In the genomic region with DNA sequence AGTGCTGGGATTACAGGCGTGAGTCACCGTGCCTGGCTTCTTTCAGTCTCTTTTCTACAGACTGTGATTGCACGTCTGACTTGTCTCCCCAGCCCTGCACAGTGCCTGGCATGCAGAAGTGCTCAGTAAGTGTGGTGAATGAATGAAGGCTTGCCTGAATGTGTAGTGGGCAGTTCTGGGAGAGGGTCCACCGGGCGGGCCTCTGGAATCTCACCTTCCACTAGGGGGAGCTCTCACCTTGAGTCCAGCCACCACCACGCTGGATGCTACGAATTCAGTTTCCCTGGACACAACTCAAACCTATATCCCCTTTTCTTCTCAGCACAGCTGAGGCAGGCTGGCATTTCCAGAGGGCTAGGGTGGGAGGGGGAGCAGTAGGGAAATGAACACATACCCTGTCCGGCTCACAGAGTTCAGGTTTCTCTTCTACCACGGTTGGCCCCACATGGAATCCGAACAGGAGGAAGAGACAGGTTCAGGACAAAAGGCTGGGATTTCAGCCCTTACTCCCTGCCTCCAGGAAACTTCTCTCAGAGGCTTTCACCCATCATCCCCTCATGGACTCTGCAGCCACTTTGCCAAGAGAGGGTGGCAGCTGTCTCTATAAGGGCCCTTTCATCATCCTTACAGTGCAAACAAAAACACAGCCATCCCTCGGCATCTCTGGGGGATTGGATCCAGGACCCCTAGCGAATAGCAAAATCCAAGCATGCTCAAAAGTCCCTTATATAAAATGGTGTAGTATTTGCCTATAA, we compare ENCODE assay signal across 8 cellular contexts.
A peak's percentile ranks its signal among the peaks of the same experiment; 100 is the strongest.
DNase-seq lines count a peak whose midpoint lies in the region; ATAC-seq and TF ChIP-seq lines count a peak whose summit lies in the region.

No MANE protein-coding gene starts in this region.

- peak; percentile 52 for TF ChIP-seq CTCF in LNCaP clone FGC (IDR thresholded peaks at IDR 0.05; ENCODE audit: control insufficient read depth, extremely low read depth, insufficient read depth)
- TF ChIP-seq CTCF in WTC11 (IDR thresholded peaks at IDR 0.05), result peak; percentile 72
- peak; percentile 23 to 37 for TF ChIP-seq CTCF in left lung (IDR thresholded peaks at IDR 0.05)

- in situ Hi-C loops in G401 (cut with HindIII; ENCODE audit: low sequenced_read_pairs), result no loop called here

- H3K27ac ChIP-seq in left lung, result no peak overlapping the region

- H3K27me3 ChIP-seq in left lung, result peaks cover 0 to 13% of the 10 kb centered on the region in 2 donors

- no peaks in the 10 kb centered on the region for H3K36me3 Mint-ChIP-seq in activated CD4-positive, alpha-beta T cell treated with anti-CD3 and anti-CD28 coated beads for 36 hours (ENCODE audit: low read depth)
- no peaks in the 10 kb centered on the region for H3K36me3 Mint-ChIP-seq in WTC11

- POLR2A ChIA-PET in activated CD4-positive, alpha-beta T cell treated with anti-CD3 and anti-CD28 coated beads for 36 hours (lab: Charles Lee), result no interaction called here
- POLR2A ChIA-PET in WTC11 (lab: Charles Lee), result no interaction called here

- H3K27ac Mint-ChIP-seq in activated CD4-positive, alpha-beta T cell treated with anti-CD3 and anti-CD28 coated beads for 36 hours, result no peak overlapping the region
- no peak overlapping the region for H3K27ac Mint-ChIP-seq in WTC11

- H3K36me3 ChIP-seq in left lung, result no peaks in the 10 kb centered on the region

- no peak overlapping the region for H3K4me3 Mint-ChIP-seq in activated CD4-positive, alpha-beta T cell treated with anti-CD3 and anti-CD28 coated beads for 36 hours
- H3K4me3 Mint-ChIP-seq in WTC11, result no peak overlapping the region

- H3K4me1 Mint-ChIP-seq in activated CD4-positive, alpha-beta T cell treated with anti-CD3 and anti-CD28 coated beads for 36 hours, result no peaks in the 10 kb centered on the region
- peaks cover 11% of the 10 kb centered on the region for H3K4me1 Mint-ChIP-seq in WTC11

- H3K4me1 ChIP-seq in left lung, result no peaks in the 10 kb centered on the region

- CTCF ChIA-PET in activated CD4-positive, alpha-beta T cell treated with anti-CD3 and anti-CD28 coated beads for 36 hours (lab: Charles Lee), result interaction anchor here (0.6 to 1.5 kb wide), 7 partner anchors 9 to 646 kb away, joined by 3 to 5 read pairs (median 3); no protein-coding TSS in a partner anchor
- CTCF ChIA-PET in WTC11 (lab: Charles Lee), result interaction anchor here (0.6 to 11.2 kb wide), 50 partner anchors 9 to 1374 kb away, joined by 3 to 95 read pairs (median 4); a partner anchor contains a TSS

- H3K4me3 ChIP-seq in LNCaP clone FGC (ENCODE audit: low read depth, low read length) (no peak overlapping the region), left lung (no peak overlapping the region)

- intact Hi-C loops in activated CD4-positive, alpha-beta T cell treated with anti-CD3 and anti-CD28 coated beads for 36 hours (cut with DNase I, micrococcal nuclease), result loop anchor here in 1 of 2 experiments (1.0 kb wide), 2 partner anchors 87 to 466 kb away; a partner anchor contains a TSS
- intact Hi-C loops in left lung (cut with DNase I), result no loop called here

- peak; percentile 28 for DNase-seq in activated CD4-positive, alpha-beta T cell treated with anti-CD3 and anti-CD28 coated beads for 36 hours
- DNase-seq in activated CD4-positive, alpha-beta T cell treated with anti-CD3 and anti-CD28 coated beads for 1 hour, result no peak
- no peak for DNase-seq in LNCaP clone FGC (ENCODE audit: low read depth)
- no peak for DNase-seq in WTC11 (ENCODE audit: low spot score)
- peak in 1 of 2 donors; percentile 30 for DNase-seq in left lung
- no peak for DNase-seq in NCI-H2107 (lab: John Stamatoyannopoulos, UW)
- DNase-seq in G401 (ENCODE audit: low spot score), result no peak

- H3K9me3 ChIP-seq in left lung, result no peaks in the 10 kb centered on the region

- H3K9me3 Mint-ChIP-seq in activated CD4-positive, alpha-beta T cell treated with anti-CD3 and anti-CD28 coated beads for 36 hours (ENCODE audit: low read depth), result no peaks in the 10 kb centered on the region
- H3K9me3 Mint-ChIP-seq in WTC11, result no peaks in the 10 kb centered on the region

- peaks cover 6% of the 10 kb centered on the region for H3K27me3 Mint-ChIP-seq in activated CD4-positive, alpha-beta T cell treated with anti-CD3 and anti-CD28 coated beads for 36 hours
- peaks cover 12% of the 10 kb centered on the region for H3K27me3 Mint-ChIP-seq in WTC11 (ENCODE audit: low read depth)

- ATAC-seq in activated CD4-positive, alpha-beta T cell treated with anti-CD3 and anti-CD28 coated beads for 36 hours, result no peak
- ATAC-seq in WTC11 (peak; percentile 61), left lung (peak; percentile 66), GM21390 (IDR thresholded peaks at IDR 0.05; ENCODE audit: unreplicated experiment) (no peak)

TF ChIP-seq in WTC11, 78 proteins besides CTCF, POLR2A, EP300 and RAD21:
- TF ChIP-seq, protein P1, sequence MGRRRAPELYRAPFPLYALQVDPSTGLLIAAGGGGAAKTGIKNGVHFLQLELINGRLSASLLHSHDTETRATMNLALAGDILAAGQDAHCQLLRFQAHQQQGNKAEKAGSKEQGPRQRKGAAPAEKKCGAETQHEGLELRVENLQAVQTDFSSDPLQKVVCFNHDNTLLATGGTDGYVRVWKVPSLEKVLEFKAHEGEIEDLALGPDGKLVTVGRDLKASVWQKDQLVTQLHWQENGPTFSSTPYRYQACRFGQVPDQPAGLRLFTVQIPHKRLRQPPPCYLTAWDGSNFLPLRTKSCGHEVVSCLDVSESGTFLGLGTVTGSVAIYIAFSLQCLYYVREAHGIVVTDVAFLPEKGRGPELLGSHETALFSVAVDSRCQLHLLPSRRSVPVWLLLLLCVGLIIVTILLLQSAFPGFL (CRISPR knock-in tag; IDR thresholded peaks at IDR 0.05; ENCODE audit: borderline replicate concordance), result no peak
- TF ChIP-seq, protein P2, sequence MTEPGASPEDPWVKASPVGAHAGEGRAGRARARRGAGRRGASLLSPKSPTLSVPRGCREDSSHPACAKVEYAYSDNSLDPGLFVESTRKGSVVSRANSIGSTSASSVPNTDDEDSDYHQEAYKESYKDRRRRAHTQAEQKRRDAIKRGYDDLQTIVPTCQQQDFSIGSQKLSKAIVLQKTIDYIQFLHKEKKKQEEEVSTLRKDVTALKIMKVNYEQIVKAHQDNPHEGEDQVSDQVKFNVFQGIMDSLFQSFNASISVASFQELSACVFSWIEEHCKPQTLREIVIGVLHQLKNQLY (CRISPR knock-in tag; IDR thresholded peaks at IDR 0.05), result no peak
- TF ChIP-seq GTF2I (CRISPR knock-in tag; conservative IDR thresholded peaks at IDR 0.05) (no peak), SOX15 (CRISPR knock-in tag; IDR thresholded peaks at IDR 0.05) (no peak)
- TF ChIP-seq, protein P3, sequence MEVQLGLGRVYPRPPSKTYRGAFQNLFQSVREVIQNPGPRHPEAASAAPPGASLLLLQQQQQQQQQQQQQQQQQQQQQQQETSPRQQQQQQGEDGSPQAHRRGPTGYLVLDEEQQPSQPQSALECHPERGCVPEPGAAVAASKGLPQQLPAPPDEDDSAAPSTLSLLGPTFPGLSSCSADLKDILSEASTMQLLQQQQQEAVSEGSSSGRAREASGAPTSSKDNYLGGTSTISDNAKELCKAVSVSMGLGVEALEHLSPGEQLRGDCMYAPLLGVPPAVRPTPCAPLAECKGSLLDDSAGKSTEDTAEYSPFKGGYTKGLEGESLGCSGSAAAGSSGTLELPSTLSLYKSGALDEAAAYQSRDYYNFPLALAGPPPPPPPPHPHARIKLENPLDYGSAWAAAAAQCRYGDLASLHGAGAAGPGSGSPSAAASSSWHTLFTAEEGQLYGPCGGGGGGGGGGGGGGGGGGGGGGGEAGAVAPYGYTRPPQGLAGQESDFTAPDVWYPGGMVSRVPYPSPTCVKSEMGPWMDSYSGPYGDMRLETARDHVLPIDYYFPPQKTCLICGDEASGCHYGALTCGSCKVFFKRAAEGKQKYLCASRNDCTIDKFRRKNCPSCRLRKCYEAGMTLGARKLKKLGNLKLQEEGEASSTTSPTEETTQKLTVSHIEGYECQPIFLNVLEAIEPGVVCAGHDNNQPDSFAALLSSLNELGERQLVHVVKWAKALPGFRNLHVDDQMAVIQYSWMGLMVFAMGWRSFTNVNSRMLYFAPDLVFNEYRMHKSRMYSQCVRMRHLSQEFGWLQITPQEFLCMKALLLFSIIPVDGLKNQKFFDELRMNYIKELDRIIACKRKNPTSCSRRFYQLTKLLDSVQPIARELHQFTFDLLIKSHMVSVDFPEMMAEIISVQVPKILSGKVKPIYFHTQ (CRISPR knock-in tag; IDR thresholded peaks at IDR 0.05), result no peak

Comparison
In these comparisons a context has a peak if more than half of its experiments do, and no peak if none do; other contexts are left out.
1. ATAC-seq: peak in WTC11 (single experiment) and left lung (single experiment); none in activated CD4-positive, alpha-beta T cell treated with anti-CD3 and anti-CD28 coated beads for 36 hours (single experiment) and GM21390 (single experiment).
2. Peak in every context shown above with its lines, with median percentiles within 50 percentile points of each other: CTCF ChIP-seq.